9 cellular contexts compared by ENCODE assay signal in the genomic region with DNA sequence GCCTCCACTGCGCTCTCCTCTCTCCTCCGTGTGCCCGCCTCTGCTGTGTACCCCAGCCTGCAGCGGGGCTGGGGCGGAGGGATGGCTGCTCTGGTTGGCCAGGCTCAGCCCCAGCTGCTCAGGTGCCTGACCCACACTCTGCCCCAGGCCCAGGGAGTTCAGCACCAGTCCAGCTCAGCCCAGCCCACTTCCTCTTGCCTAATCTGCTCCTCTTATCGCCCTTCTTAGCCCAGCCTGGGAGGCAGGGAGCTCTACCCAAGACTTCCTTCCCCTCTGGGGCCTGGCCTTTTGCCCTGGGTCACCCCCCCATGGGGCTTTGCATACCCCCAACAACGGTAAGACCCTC. TPM values are rescaled to one million over a fixed set of nuclear protein-coding genes. Genes with fewer than 3 reads are reported as not detected.
DNase-seq lines count a peak whose midpoint lies in the region; ATAC-seq and TF ChIP-seq lines count a peak whose summit lies in the region.
"Had no signal": no experiment of that assay in that cellular context is flagged by ENCODE, and none has a peak within 500 bp of the region (broad histone marks: within the 10 kb centered on the region; RNA-seq: fewer than 3 reads in every experiment).

No MANE protein-coding gene starts in this region.

- H3K27ac Mint-ChIP-seq in activated CD8-positive, alpha-beta T cell treated with anti-CD3 and anti-CD28 coated beads, Interleukin-2, amount 10 ng/mL, durations not matched to agents 7 days and 5 days, result peak overlapping the region; percentile 98

- in situ Hi-C loops in mammary epithelial cell (cut with MboI; ENCODE audit: low sequenced_read_pairs in 2 of 2), result no loop called here

- no TSS peak for BruUV-seq in mammary epithelial cell (replicated peaks; lab: Mats Ljungman, UMichigan)

- H3K36me3 ChIP-seq in DND-41 (ENCODE audit: insufficient read depth, low read length), result no peaks in the 10 kb centered on the region
- no peaks in the 10 kb centered on the region for H3K36me3 ChIP-seq in mammary epithelial cell (ENCODE audit: insufficient read depth, low read length)

- intact Hi-C loops in mammary epithelial cell (cut with micrococcal nuclease), result no loop called here

- peaks cover 13% of the 10 kb centered on the region for H3K36me3 Mint-ChIP-seq in activated CD8-positive, alpha-beta T cell treated with anti-CD3 and anti-CD28 coated beads, Interleukin-2, amount 10 ng/mL, durations not matched to agents 7 days and 5 days (ENCODE audit: low read depth)
- H3K36me3 Mint-ChIP-seq: brain had no signal

- H3K4me2 ChIP-seq in DND-41 (ENCODE audit: insufficient read depth, low read length) (peak overlapping the region; percentile 78; the same call in 1 of the 2 replicates), mammary epithelial cell (ENCODE audit: insufficient read depth, low read depth, low read length) (no peak overlapping the region)

- H3K27me3 Mint-ChIP-seq in activated CD8-positive, alpha-beta T cell treated with anti-CD3 and anti-CD28 coated beads, Interleukin-2, amount 10 ng/mL, durations not matched to agents 7 days and 5 days (ENCODE audit: low read depth), result peaks cover 22% of the 10 kb centered on the region

- POLR2A ChIA-PET in activated CD8-positive, alpha-beta T cell treated with anti-CD3 and anti-CD28 coated beads, Interleukin-2, amount 10 ng/mL, durations not matched to agents 7 days and 5 days (lab: Charles Lee), result interaction anchor here (0.8 to 3.8 kb wide), 6 partner anchors 12 to 680 kb away, joined by 3 to 21 read pairs (median 6); a partner anchor contains a TSS

- H2AFZ ChIP-seq in DND-41 (ENCODE audit: low read depth, low read length), result no peak overlapping the region
- no peak overlapping the region for H2AFZ ChIP-seq in mammary epithelial cell (ENCODE audit: low read depth, low read length)

- DNase-seq in DND-41, result no peak
- DNase-seq in activated CD8-positive, alpha-beta T cell treated with anti-CD3 and anti-CD28 coated beads, Interleukin-2, amount 10 ng/mL, durations not matched to agents 7 days and 5 days, result peak; percentile 49
- no peak for DNase-seq in NCI-H2227 treated with DMSO at 0.1 percent for 48 hours (lab: John Stamatoyannopoulos, UW)
- no peak for DNase-seq in NCI-H1048 (lab: John Stamatoyannopoulos, UW)
- DNase-seq in mammary epithelial cell, result no peak
- no peak for DNase-seq in NCI-H2227 (lab: John Stamatoyannopoulos, UW; ENCODE audit: unreplicated experiment)

- H3K9ac ChIP-seq in DND-41 (ENCODE audit: low read depth, low read length), result peak overlapping the region; percentile 85
- H3K9ac ChIP-seq in mammary epithelial cell (ENCODE audit: insufficient read depth, low read length), result no peak overlapping the region

- H3K9me3 Mint-ChIP-seq in activated CD8-positive, alpha-beta T cell treated with anti-CD3 and anti-CD28 coated beads, Interleukin-2, amount 10 ng/mL, durations not matched to agents 7 days and 5 days (ENCODE audit: insufficient read depth), result no peaks in the 10 kb centered on the region

- H3K4me3 Mint-ChIP-seq in activated CD8-positive, alpha-beta T cell treated with anti-CD3 and anti-CD28 coated beads, Interleukin-2, amount 10 ng/mL, durations not matched to agents 7 days and 5 days, result peak overlapping the region; percentile 99

- H4K20me1 ChIP-seq in DND-41 (ENCODE audit: insufficient read depth, low read length), result no peaks in the 10 kb centered on the region
- no peaks in the 10 kb centered on the region for H4K20me1 ChIP-seq in mammary epithelial cell (ENCODE audit: insufficient read depth, low read length)

- H3K4me3 ChIP-seq in DND-41 (ENCODE audit: low read depth in 1 of 2, low read length in 2 of 2) (no peak overlapping the region), mononuclear cell (ENCODE audit: low read length) (peak overlapping the region; percentile 65), mammary epithelial cell (replicated peaks in 1 of 3; ENCODE audit: insufficient read depth in 1 of 3, low read depth in 2 of 3, low read length in 3 of 3) (no peak overlapping the region)

- dilution Hi-C loops in mammary epithelial cell (cut with HindIII; ENCODE audit: low sequenced_read_pairs), result no loop called here

- peaks cover 41% of the 10 kb centered on the region for H3K4me1 ChIP-seq in DND-41 (ENCODE audit: insufficient read depth, low read length)
- H3K4me1 ChIP-seq in mononuclear cell (ENCODE audit: insufficient read depth, low read length), result peaks cover 59% of the 10 kb centered on the region
- H3K4me1 ChIP-seq in mammary epithelial cell (ENCODE audit: insufficient read depth, low read length), result peaks cover 6% of the 10 kb centered on the region

- TF ChIP-seq CTCF in DND-41 (IDR thresholded peaks at IDR 0.05; ENCODE audit: borderline replicate concordance, extremely low read depth, low read length, poor library complexity, severe bottlenecking), result no peak
- no peak for TF ChIP-seq CTCF in mammary epithelial cell (conservative IDR thresholded peaks at IDR 0.05 in 1 of 2, IDR thresholded peaks at IDR 0.05 in 1 of 2; ENCODE audit: extremely low read depth in 1 of 2, insufficient read depth in 1 of 2, low read depth in 1 of 2, low read length in 2 of 2)

- 0 out of 2 replicates have a peak overlapping the region, but pooled peaks have one; percentile 39 for H3K27ac ChIP-seq in DND-41 (ENCODE audit: low read length)
- H3K27ac ChIP-seq in mammary epithelial cell (ENCODE audit: insufficient read depth, low read depth, low read length), result no peak overlapping the region

- peaks cover 43% of the 10 kb centered on the region for H3K4me1 Mint-ChIP-seq in activated CD8-positive, alpha-beta T cell treated with anti-CD3 and anti-CD28 coated beads, Interleukin-2, amount 10 ng/mL, durations not matched to agents 7 days and 5 days (ENCODE audit: low read depth)

- ATAC-seq in DND-41 (ENCODE audit: insufficient read depth, low read depth) (no peak), HG03066 (IDR thresholded peaks at IDR 0.05; ENCODE audit: low read depth, unreplicated experiment) (peak; percentile 31)
- ATAC-seq in activated CD8-positive, alpha-beta T cell treated with anti-CD3 and anti-CD28 coated beads, Interleukin-2, amount 10 ng/mL, durations not matched to agents 7 days and 5 days, result peak; percentile 50

- 100% methylated on average over 1 of the region's 7 CpGs for WGBS in mammary epithelial cell (ENCODE audit: low coverage, missing lambda C conversion rate)

- CTCF ChIA-PET in activated CD8-positive, alpha-beta T cell treated with anti-CD3 and anti-CD28 coated beads, Interleukin-2, amount 10 ng/mL, durations not matched to agents 7 days and 5 days (lab: Charles Lee), result interaction anchor here (1.0 to 21.9 kb wide), 19 partner anchors 11 to 420 kb away, joined by 3 to 559 read pairs (median 8); a partner anchor contains a TSS
- CTCF ChIA-PET in mammary epithelial cell (lab: Charles Lee; ENCODE audit: low non-redundant PET), result interaction anchor here (0.6 kb wide), 1 partner anchor 249 kb away, joined by 5 read pairs; no protein-coding TSS in a partner anchor

- H3K9me3 ChIP-seq in DND-41 (ENCODE audit: insufficient read depth, low read length, severe bottlenecking) (no peaks in the 10 kb centered on the region), mononuclear cell (ENCODE audit: low read depth, low read length) (no peaks in the 10 kb centered on the region), mammary epithelial cell (replicated peaks; ENCODE audit: insufficient read depth, low read length) (no peaks in the 10 kb centered on the region)

- H3K27me3 ChIP-seq in DND-41 (ENCODE audit: insufficient read depth, low read length, poor library complexity), result no peaks in the 10 kb centered on the region
- no peaks in the 10 kb centered on the region for H3K27me3 ChIP-seq in mononuclear cell (ENCODE audit: insufficient read depth, low read length)
- no peaks in the 10 kb centered on the region for H3K27me3 ChIP-seq in mammary epithelial cell (ENCODE audit: insufficient read depth, low read length)

- H3K79me2 ChIP-seq in DND-41 (ENCODE audit: insufficient read depth, low read length), result peaks cover 4% of the 10 kb centered on the region; the same call in 1 of the 2 replicates
- no peaks in the 10 kb centered on the region for H3K79me2 ChIP-seq in mammary epithelial cell (ENCODE audit: insufficient read depth, low read length)

RNA-seq across cellular contexts. Expression of a gene that starts 1.1 kb away (rescaled TPM):
- 100 to 1,000 TPM; 133 to 160 TPM for total RNA-seq in activated CD8-positive, alpha-beta T cell treated with anti-CD3 and anti-CD28 coated beads, Interleukin-2, amount 10 ng/mL, durations not matched to agents 7 days and 5 days
- total RNA-seq in mononuclear cell (61.7 TPM), mammary epithelial cell (1 to 10 TPM in 1 of 2 donors, under 1 TPM in 1; 0.67 to 1.4 TPM)
- polyA plus RNA-seq in mammary epithelial cell, result 0.97 TPM
- not detected for polyA minus RNA-seq in mammary epithelial cell

RNA-seq across cellular contexts. Expression of a gene that starts 14.7 kb away (rescaled TPM):
- 1 to 10 TPM; 8.7 to 9.4 TPM for total RNA-seq in activated CD8-positive, alpha-beta T cell treated with anti-CD3 and anti-CD28 coated beads, Interleukin-2, amount 10 ng/mL, durations not matched to agents 7 days and 5 days
- total RNA-seq in mononuclear cell (28.1 TPM), mammary epithelial cell (10 to 100 TPM; 25.5 to 28.0 TPM)
- polyA plus RNA-seq in mammary epithelial cell, result 10.9 TPM
- polyA minus RNA-seq in mammary epithelial cell, result 40.5 TPM

RNA-seq across cellular contexts. Expression of a gene that starts 26.0 kb away (rescaled TPM):
- under 1 TPM in 1 of 2 experiments, not detected in 1; 0.37 TPM for total RNA-seq in activated CD8-positive, alpha-beta T cell treated with anti-CD3 and anti-CD28 coated beads, Interleukin-2, amount 10 ng/mL, durations not matched to agents 7 days and 5 days
- total RNA-seq in mononuclear cell (not detected), mammary epithelial cell (not detected)
- polyA plus RNA-seq in mammary epithelial cell, result not detected
- not detected for polyA minus RNA-seq in mammary epithelial cell

RNA-seq across cellular contexts. Expression of a gene that starts 31.9 kb away (rescaled TPM):
- under 1 TPM; 0.76 to 0.84 TPM for total RNA-seq in activated CD8-positive, alpha-beta T cell treated with anti-CD3 and anti-CD28 coated beads, Interleukin-2, amount 10 ng/mL, durations not matched to agents 7 days and 5 days
- total RNA-seq in mononuclear cell, result 0.63 TPM
- 100 to 1,000 TPM in 1 of 2 donors, 10 to 100 TPM in 1; 67.3 to 164 TPM for total RNA-seq in mammary epithelial cell
- polyA plus RNA-seq in mammary epithelial cell, result 7.4 TPM
- polyA minus RNA-seq in mammary epithelial cell, result 99.0 TPM

RNA-seq across cellular contexts. Expression of a gene that starts 42.0 kb away (rescaled TPM):
- not detected for total RNA-seq in activated CD8-positive, alpha-beta T cell treated with anti-CD3 and anti-CD28 coated beads, Interleukin-2, amount 10 ng/mL, durations not matched to agents 7 days and 5 days
- total RNA-seq in mononuclear cell (not detected), mammary epithelial cell (not detected)
- polyA plus RNA-seq in mammary epithelial cell, result not detected
- polyA minus RNA-seq in mammary epithelial cell, result not detected

Comparison
In these comparisons a context has a peak if more than half of its experiments do, and no peak if none do; other contexts are left out.
1. RNA of a gene that starts 1.1 kb away (total RNA-seq): 133 to 160 TPM in activated CD8-positive, alpha-beta T cell treated with anti-CD3 and anti-CD28 coated beads, Interleukin-2, amount 10 ng/mL, durations not matched to agents 7 days and 5 days and 61.7 TPM in mononuclear cell (single experiment); 0.67 to 1.4 TPM in mammary epithelial cell; every median in the first group is over 10 times any median in the second.